Comparison of ENCODE assay signal across 8 cellular contexts in genomic region chr16:88941051-88941932, GRCh38. TPM values are rescaled to one million over a fixed set of nuclear protein-coding genes. Genes with fewer than 3 reads are reported as not detected.
DNase-seq lines count a peak whose midpoint lies in the region; ATAC-seq and TF ChIP-seq lines count a peak whose summit lies in the region.

No MANE protein-coding gene starts in this region.

- H3K27me3 ChIP-seq in hepatocyte: peaks cover 43% of the 10 kb centered on the region
- H3K27me3 ChIP-seq in thymus (ENCODE audit: control insufficient read depth, insufficient read depth): no peaks in the 10 kb centered on the region

- H3K4me1 ChIP-seq in hepatocyte (ENCODE audit: insufficient read depth): peaks cover 7% of the 10 kb centered on the region
- peaks cover 42% of the 10 kb centered on the region for H3K4me1 ChIP-seq in thymus (ENCODE audit: control insufficient read depth, insufficient read depth, low read length)

- H3K4me2 ChIP-seq in hepatocyte: peak overlapping the region; percentile 89

- H3K36me3 ChIP-seq in hepatocyte (replicated peaks; ENCODE audit: insufficient read depth, low read depth): no peaks in the 10 kb centered on the region
- peaks cover 13% of the 10 kb centered on the region for H3K36me3 ChIP-seq in thymus (ENCODE audit: control insufficient read depth, insufficient read depth)

- peaks cover 17% of the 10 kb centered on the region for H3K4me1 Mint-ChIP-seq in activated naive CD4-positive, alpha-beta T cell treated with anti-CD3 and anti-CD28 coated beads, Interleukin-2, amount 10 ng/mL, durations not matched to agents 7 days and 5 days

- H3K27ac ChIP-seq in hepatocyte: no peak overlapping the region
- H3K27ac ChIP-seq in thymus (ENCODE audit: low read depth): peak overlapping the region; percentile 74

- no peak overlapping the region for H3K27ac Mint-ChIP-seq in activated naive CD4-positive, alpha-beta T cell treated with anti-CD3 and anti-CD28 coated beads, Interleukin-2, amount 50 U/mL, for 72 hours
- no peak overlapping the region for H3K27ac Mint-ChIP-seq in activated naive CD4-positive, alpha-beta T cell treated with anti-CD3 and anti-CD28 coated beads, Interleukin-2, amount 10 ng/mL, durations not matched to agents 7 days and 5 days

- no peaks in the 10 kb centered on the region for H3K9me2 ChIP-seq in hepatocyte (replicated peaks; ENCODE audit: insufficient read depth)

- no peak for TF ChIP-seq CTCF in hepatocyte (IDR thresholded peaks at IDR 0.05; ENCODE audit: poor library complexity)

- WGBS in hepatocyte (ENCODE audit: low lambda C conversion rate, missing lambda C conversion rate): no CpG with 5 or more reads among the region's 132 CpGs
- WGBS in thymus: under 1% methylated on average over 130 of the region's 132 CpGs

- no peaks in the 10 kb centered on the region for H3K36me3 Mint-ChIP-seq in activated naive CD4-positive, alpha-beta T cell treated with anti-CD3 and anti-CD28 coated beads, Interleukin-2, amount 50 U/mL, for 72 hours
- H3K36me3 Mint-ChIP-seq in activated naive CD4-positive, alpha-beta T cell treated with anti-CD3 and anti-CD28 coated beads, Interleukin-2, amount 10 ng/mL, durations not matched to agents 7 days and 5 days: no peaks in the 10 kb centered on the region

- DNase-seq in activated naive CD4-positive, alpha-beta T cell treated with anti-CD3 and anti-CD28 coated beads, Interleukin-2, amount 50 U/mL, for 72 hours (ENCODE audit: low spot score in 2 of 2): no peak
- no peak for DNase-seq in activated naive CD4-positive, alpha-beta T cell treated with anti-CD3 and anti-CD28 coated beads, Interleukin-2, amount 10 ng/mL, durations not matched to agents 7 days and 5 days
- peak; percentile 69 for DNase-seq in NCI-H2171 (lab: John Stamatoyannopoulos, UW)
- peak; percentile 59 for DNase-seq in hepatocyte (ENCODE audit: low spot score)
- DNase-seq in dermis blood vessel endothelial cell: no peak
- DNase-seq in T-helper 1 cell: no peak

- H3K4me3 Mint-ChIP-seq in activated naive CD4-positive, alpha-beta T cell treated with anti-CD3 and anti-CD28 coated beads, Interleukin-2, amount 10 ng/mL, durations not matched to agents 7 days and 5 days: no peak overlapping the region

- no peaks in the 10 kb centered on the region for H3K9me3 Mint-ChIP-seq in activated naive CD4-positive, alpha-beta T cell treated with anti-CD3 and anti-CD28 coated beads, Interleukin-2, amount 50 U/mL, for 72 hours
- no peaks in the 10 kb centered on the region for H3K9me3 Mint-ChIP-seq in activated naive CD4-positive, alpha-beta T cell treated with anti-CD3 and anti-CD28 coated beads, Interleukin-2, amount 10 ng/mL, durations not matched to agents 7 days and 5 days

- peak; percentile 13 to 30 for ATAC-seq in activated naive CD4-positive, alpha-beta T cell treated with anti-CD3 and anti-CD28 coated beads, Interleukin-2, amount 50 U/mL, for 72 hours
- ATAC-seq in GM19328 (IDR thresholded peaks at IDR 0.05; ENCODE audit: unreplicated experiment): no peak

- H3K4me3 ChIP-seq in hepatocyte: peak overlapping the region; percentile 29
- peak overlapping the region; percentile 88 for H3K4me3 ChIP-seq in thymus (ENCODE audit: low read length)

- CTCF ChIA-PET in activated naive CD4-positive, alpha-beta T cell treated with anti-CD3 and anti-CD28 coated beads, Interleukin-2, amount 10 ng/mL, durations not matched to agents 7 days and 5 days (lab: Charles Lee): interaction anchor here (1.3 to 1.9 kb wide), 3 partner anchors 16 to 225 kb away, joined by 3 to 6 read pairs (median 5); no protein-coding TSS in a partner anchor

- H2AFZ ChIP-seq in hepatocyte: peak overlapping the region; percentile 68

- H3K79me2 ChIP-seq in hepatocyte: no peaks in the 10 kb centered on the region

- H3K27me3 Mint-ChIP-seq in activated naive CD4-positive, alpha-beta T cell treated with anti-CD3 and anti-CD28 coated beads, Interleukin-2, amount 10 ng/mL, durations not matched to agents 7 days and 5 days: peaks cover 78% of the 10 kb centered on the region

- H4K20me1 ChIP-seq in hepatocyte (ENCODE audit: insufficient read depth, poor library complexity, severe bottlenecking): no peaks in the 10 kb centered on the region

- no peaks in the 10 kb centered on the region for H3K9me3 ChIP-seq in hepatocyte (ENCODE audit: low read depth)
- no peaks in the 10 kb centered on the region for H3K9me3 ChIP-seq in thymus (ENCODE audit: control insufficient read depth)

RNA-seq across cellular contexts. Expression of gene CBFA2T3, which starts 35.7 kb away (rescaled TPM):
- 1 to 10 TPM in 1 of 2 donors, under 1 TPM in 1; 0.76 to 1.1 TPM for total RNA-seq in activated naive CD4-positive, alpha-beta T cell treated with anti-CD3 and anti-CD28 coated beads, Interleukin-2, amount 50 U/mL, for 72 hours
- total RNA-seq in hepatocyte (0.07 TPM in 1 of 2 replicates, not detected in the other), dermis blood vessel endothelial cell (0.14 TPM in 1 of 2 replicates, not detected in the other)
- polyA plus RNA-seq in hepatocyte (1.1 and 1.5 TPM in 2 replicates), thymus (19.1 TPM)

Comparison
In these comparisons a context has a peak if more than half of its experiments do, and no peak if none do; other contexts are left out.
1. DNase-seq: peak in NCI-H2171 (single experiment) and hepatocyte (single experiment); none in activated naive CD4-positive, alpha-beta T cell treated with anti-CD3 and anti-CD28 coated beads, Interleukin-2, amount 50 U/mL, for 72 hours (0 of 2), activated naive CD4-positive, alpha-beta T cell treated with anti-CD3 and anti-CD28 coated beads, Interleukin-2, amount 10 ng/mL, durations not matched to agents 7 days and 5 days (single experiment), dermis blood vessel endothelial cell (single experiment) and T-helper 1 cell (0 of 5).